ENCODE assay signal across 32 cellular contexts in genomic region chr5:128470663-128471062, GRCh38.
DNase-seq lines count a peak whose midpoint lies in the region; ATAC-seq and TF ChIP-seq lines count a peak whose summit lies in the region.
"Had no signal": no experiment of that assay in that cellular context is flagged by ENCODE, and none has a peak within 500 bp of the region (broad histone marks: within the 10 kb centered on the region; RNA-seq: fewer than 3 reads in every experiment).

No MANE protein-coding gene starts in this region.

- H3K27ac ChIP-seq in RWPE2 (ENCODE audit: poor library complexity, severe bottlenecking) (no peak overlapping the region), adrenal gland (no peak overlapping the region)
- H3K27ac ChIP-seq: breast epithelium, esophagus squamous epithelium, SJSA1 had no signal

- peak; percentile 52 for DNase-seq in ELR (ENCODE audit: low read depth)
- DNase-seq in RWPE2 (ENCODE audit: low spot score): no peak
- peak; percentile 39 for DNase-seq in fibroblast of gingiva (ENCODE audit: low read depth)
- peak; percentile 34 for DNase-seq in non-pigmented ciliary epithelial cell (ENCODE audit: low read depth)
- no peak for DNase-seq in adrenal gland
- DNase-seq in progenitor cell of endocrine pancreas (ENCODE audit: low spot score, unreplicated experiment): no peak
- no peak for DNase-seq in Right ventricle myocardium superior
- DNase-seq: activated CD4-positive, alpha-beta T cell treated with anti-CD3 and anti-CD28 coated beads, Interleukin-2, amount 50 U/mL, for 1 hour; activated CD8-positive, alpha-beta memory T cell treated with anti-CD3 and anti-CD28 coated beads, Interleukin-2, amount 10 ng/mL, durations not matched to agents 7 days and 5 days; activated naive CD4-positive, alpha-beta T cell; activated T-cell treated with anti-CD3 and anti-CD28 coated beads, Interleukin-2, amount 50 U/mL, for 48 hours; amniotic stem cell; BE2C; CD8-positive, alpha-beta memory T cell; DMS153; endodermal cell; esophagus squamous epithelium; glutamatergic neuron; H9; KG1; kidney; MM.1S; NCI-H1417; NCI-H2029 treated with DMSO at 0.1 percent for 48 hours; NCI-H345; NCI-H748 treated with DMSO at 0.1 percent for 48 hours; stimulated activated naive CD8-positive, alpha-beta T cell treated with anti-CD3 and anti-CD28 coated beads, Interleukin-15, amount 100 ng/mL, for 72 hours had no signal

- H3K4me3 ChIP-seq in RWPE2 (ENCODE audit: severe bottlenecking) (no peak overlapping the region), adrenal gland (no peak overlapping the region)
- H3K4me3 ChIP-seq: breast epithelium, esophagus squamous epithelium, SJSA1 had no signal

- H3K4me1 ChIP-seq in RWPE2 (ENCODE audit: insufficient read depth, poor library complexity, severe bottlenecking) (no peaks in the 10 kb centered on the region), adrenal gland (replicated peaks in 1 of 2) (no peaks in the 10 kb centered on the region)
- H3K4me1 ChIP-seq: BE2C, breast epithelium, esophagus squamous epithelium, SJSA1 had no signal

- TF ChIP-seq CTCF in RWPE2 (IDR thresholded peaks at IDR 0.05; ENCODE audit: poor library complexity, severe bottlenecking) (no peak), adrenal gland (IDR thresholded peaks at IDR 0.05) (no peak), progenitor cell of endocrine pancreas (IDR thresholded peaks at IDR 0.05; ENCODE audit: unreplicated experiment) (no peak)

- no peaks in the 10 kb centered on the region for H3K36me3 Mint-ChIP-seq in progenitor cell of endocrine pancreas (ENCODE audit: insufficient read depth)
- H3K36me3 Mint-ChIP-seq: activated CD8-positive, alpha-beta memory T cell treated with anti-CD3 and anti-CD28 coated beads, Interleukin-2, amount 10 ng/mL, durations not matched to agents 7 days and 5 days; CD8-positive, alpha-beta memory T cell had no signal

- peak; percentile 58 for ATAC-seq in RWPE2 (ENCODE audit: low read depth)
- no peak for ATAC-seq in Right ventricle myocardium superior (ENCODE audit: poor library complexity)
- ATAC-seq in GM21515 (IDR thresholded peaks at IDR 0.05; ENCODE audit: unreplicated experiment): no peak
- ATAC-seq: activated CD8-positive, alpha-beta memory T cell treated with anti-CD3 and anti-CD28 coated beads, Interleukin-2, amount 10 ng/mL, durations not matched to agents 7 days and 5 days; stimulated activated naive CD8-positive, alpha-beta T cell treated with anti-CD3 and anti-CD28 coated beads, Interleukin-15, amount 100 ng/mL, for 72 hours; WTC11 had no signal

- 81 to 96% (median 92%) methylated on average over 1 of the region's 1 CpG for WGBS in adrenal gland, 4 donors

- H3K27me3 Mint-ChIP-seq in progenitor cell of endocrine pancreas: no peaks in the 10 kb centered on the region
- H3K27me3 Mint-ChIP-seq: activated CD8-positive, alpha-beta memory T cell treated with anti-CD3 and anti-CD28 coated beads, Interleukin-2, amount 10 ng/mL, durations not matched to agents 7 days and 5 days; CD8-positive, alpha-beta memory T cell; dendritic cell treated with granulocyte-macrophage colony-stimulating factor and Interleukin-4, amounts not matched to agents 40 ng/mL and 50 ng/mL, for 4 days; stimulated activated naive CD8-positive, alpha-beta T cell treated with anti-CD3 and anti-CD28 coated beads, Interleukin-15, amount 100 ng/mL, for 72 hours had no signal

- no peak overlapping the region for H3K4me3 Mint-ChIP-seq in progenitor cell of endocrine pancreas (ENCODE audit: low read depth)
- H3K4me3 Mint-ChIP-seq: activated CD8-positive, alpha-beta memory T cell treated with anti-CD3 and anti-CD28 coated beads, Interleukin-2, amount 10 ng/mL, durations not matched to agents 7 days and 5 days; CD8-positive, alpha-beta memory T cell; dendritic cell treated with granulocyte-macrophage colony-stimulating factor and Interleukin-4, amounts not matched to agents 40 ng/mL and 50 ng/mL, for 4 days; endodermal cell; H9; stimulated activated naive CD8-positive, alpha-beta T cell treated with anti-CD3 and anti-CD28 coated beads, Interleukin-15, amount 100 ng/mL, for 72 hours; WTC11 had no signal

- H3K9me3 ChIP-seq in RWPE2 (ENCODE audit: severe bottlenecking) (no peaks in the 10 kb centered on the region), adrenal gland (replicated peaks in 1 of 3) (no peaks in the 10 kb centered on the region)
- H3K9me3 ChIP-seq: BE2C, breast epithelium, esophagus squamous epithelium, SJSA1 had no signal

- peaks cover under 1% of the 10 kb centered on the region for H3K4me1 Mint-ChIP-seq in progenitor cell of endocrine pancreas (ENCODE audit: low read depth)
- H3K4me1 Mint-ChIP-seq: activated CD8-positive, alpha-beta memory T cell treated with anti-CD3 and anti-CD28 coated beads, Interleukin-2, amount 10 ng/mL, durations not matched to agents 7 days and 5 days; CD8-positive, alpha-beta memory T cell; stimulated activated naive CD8-positive, alpha-beta T cell treated with anti-CD3 and anti-CD28 coated beads, Interleukin-15, amount 100 ng/mL, for 72 hours had no signal

- H3K36me3 ChIP-seq in RWPE2 (ENCODE audit: low read depth) (peaks cover 63% of the 10 kb centered on the region), adrenal gland (replicated peaks in 1 of 2) (no peaks in the 10 kb centered on the region)
- H3K36me3 ChIP-seq: BE2C, breast epithelium, esophagus squamous epithelium, SJSA1 had no signal

- intact Hi-C loops in adrenal gland (cut with DNase I) (no loop called here), Right ventricle myocardium superior (cut with DNase I) (no loop called here)

- H3K9me3 Mint-ChIP-seq in progenitor cell of endocrine pancreas (ENCODE audit: low read depth): no peaks in the 10 kb centered on the region
- H3K9me3 Mint-ChIP-seq: dendritic cell treated with granulocyte-macrophage colony-stimulating factor and Interleukin-4, amounts not matched to agents 40 ng/mL and 50 ng/mL, for 4 days had no signal

- TF ChIP-seq POLR2A in adrenal gland (IDR thresholded peaks at IDR 0.05): no peak

- no peak overlapping the region for H3K27ac Mint-ChIP-seq in progenitor cell of endocrine pancreas
- H3K27ac Mint-ChIP-seq: activated CD8-positive, alpha-beta memory T cell treated with anti-CD3 and anti-CD28 coated beads, Interleukin-2, amount 10 ng/mL, durations not matched to agents 7 days and 5 days; CD8-positive, alpha-beta memory T cell; dendritic cell treated with granulocyte-macrophage colony-stimulating factor and Interleukin-4, amounts not matched to agents 40 ng/mL and 50 ng/mL, for 4 days; endodermal cell; WTC11 had no signal

- H3K27me3 ChIP-seq in RWPE2 (ENCODE audit: insufficient read depth, poor library complexity, severe bottlenecking) (no peaks in the 10 kb centered on the region), adrenal gland (no peaks in the 10 kb centered on the region)
- H3K27me3 ChIP-seq: BE2C, breast epithelium, esophagus squamous epithelium, SJSA1 had no signal

Comparison
In these comparisons a context has a peak if more than half of its experiments do, and no peak if none do; other contexts are left out.
1. DNase-seq: peak in ELR (single experiment), fibroblast of gingiva (single experiment) and non-pigmented ciliary epithelial cell (single experiment); none in RWPE2 (single experiment), adrenal gland (0 of 7), progenitor cell of endocrine pancreas (single experiment) and Right ventricle myocardium superior (single experiment).